ENCODE assay signal across 26 cellular contexts in the genomic region with DNA sequence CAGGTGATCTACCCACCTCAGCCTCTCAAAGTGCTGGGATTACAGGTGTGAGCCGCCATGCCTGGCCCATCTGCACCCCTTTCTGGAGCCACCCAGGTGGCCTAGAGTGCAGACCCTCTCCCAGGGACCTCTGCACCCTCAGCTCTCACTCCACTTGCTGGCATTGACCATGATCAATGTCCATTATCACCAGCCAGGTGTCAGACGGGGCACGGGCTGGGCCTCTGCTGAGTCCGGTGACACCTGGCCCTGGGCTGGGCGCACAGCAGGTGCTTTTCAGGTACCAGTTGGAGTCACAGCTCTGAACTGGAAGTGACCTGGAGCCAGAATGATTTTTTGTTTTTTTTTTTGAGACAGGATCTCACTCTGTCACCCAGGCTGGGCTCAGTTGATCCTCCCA.
"Had no signal": no experiment of that assay in that cellular context is flagged by ENCODE, and none has a peak within 500 bp of the region (broad histone marks: within the 10 kb centered on the region; RNA-seq: fewer than 3 reads in every experiment).

No MANE protein-coding gene starts in this region.

- H3K27ac ChIP-seq: Peyer's patch had no signal

- H3K36me3 ChIP-seq: MG63, Peyer's patch had no signal

- DNase-seq: activated CD4-positive, alpha-beta T cell treated with anti-CD3 and anti-CD28 coated beads, Interleukin-2, amount 10 ng/mL, durations not matched to agents 7 days and 5 days; activated CD4-positive, alpha-beta T cell treated with anti-CD3 and anti-CD28 coated beads, Interleukin-2, amount 50 U/mL, for 48 hours; activated CD8-positive, alpha-beta T cell treated with anti-CD3 and anti-CD28 coated beads, Interleukin-2, amount 10 ng/mL, durations not matched to agents 7 days and 5 days; activated naive CD4-positive, alpha-beta T cell treated with anti-CD3 and anti-CD28 coated beads, Interleukin-2, amount 10 ng/mL, durations not matched to agents 7 days and 5 days; activated naive CD8-positive, alpha-beta T cell treated with anti-CD3 and anti-CD28 coated beads, Interleukin-2, amount 50 U/mL, for 24 hours; activated T-cell treated with anti-CD3 and anti-CD28 coated beads, Interleukin-2, amount 50 U/mL, for 24 hours; anterior cingulate cortex; caudate nucleus; cerebellar nuclear complex; Kasumi-1; KG1; MG63; NCI-H1048; NCI-H1105 treated with DMSO at 0.1 percent for 48 hours; NCI-H1694; NCI-H2029; NCI-H510A; NCI-H526; NCI-H748 treated with DMSO at 0.1 percent for 48 hours; NK-92 treated with Interleukin-12 subunit alpha and Interleukin-12 subunit beta, amount 100 ng/mL, for 24 hours; PC-3; Peyer's patch; Right ventricle myocardium superior; RPMI8226; SW 1271; T-helper 1 cell had no signal

- H3K9me3 ChIP-seq: MG63, Peyer's patch had no signal

- H3K4me1 ChIP-seq: Peyer's patch had no signal

- ATAC-seq: activated CD8-positive, alpha-beta T cell treated with anti-CD3 and anti-CD28 coated beads, Interleukin-2, amount 10 ng/mL, durations not matched to agents 7 days and 5 days; activated naive CD8-positive, alpha-beta T cell treated with anti-CD3 and anti-CD28 coated beads, Interleukin-2, amount 50 U/mL, for 24 hours; PC-3 had no signal

- H3K4me3 ChIP-seq: MG63, Peyer's patch had no signal

- H3K27me3 ChIP-seq: MG63, Peyer's patch had no signal
